In genomic region chr15:46709461-46709860, GRCh38 we compare ENCODE assay signal across 24 cellular contexts.
"Had no signal": no experiment of that assay in that cellular context is flagged by ENCODE, and none has a peak within 500 bp of the region (broad histone marks: within the 10 kb centered on the region; RNA-seq: fewer than 3 reads in every experiment).

No MANE protein-coding gene starts in this region.

- H3K4me1 ChIP-seq: adrenal gland, body of pancreas, breast epithelium, Peyer's patch had no signal

- H3K27me3 ChIP-seq: adrenal gland, body of pancreas, breast epithelium, Peyer's patch had no signal

- H3K36me3 ChIP-seq: adrenal gland, breast epithelium, Peyer's patch had no signal

- H3K4me3 ChIP-seq: adrenal gland, body of pancreas, breast epithelium, Peyer's patch had no signal

- DNase-seq: activated CD4-positive, alpha-beta T cell treated with anti-CD3 and anti-CD28 coated beads, Interleukin-2, amount 10 ng/mL, durations not matched to agents 24 days and 14 days; activated CD4-positive, alpha-beta T cell treated with anti-CD3 and anti-CD28 coated beads, Interleukin-2, amount 50 U/mL, for 4 hours; activated CD8-positive, alpha-beta T cell treated with anti-CD3 and anti-CD28 coated beads, Interleukin-2, amount 10 ng/mL, durations not matched to agents 7 days and 5 days; activated gamma-delta T cell; activated naive CD4-positive, alpha-beta T cell treated with Interleukin-2 at 50 U/mL for 16 hours; activated T-cell treated with anti-CD3 and anti-CD28 coated beads, Interleukin-2, amount 50 U/mL, for 24 hours; adrenal gland; NCI-H1105; NCI-H1417 treated with DMSO at 0.1 percent for 48 hours; NCI-H187 treated with DMSO at 0.1 percent for 48 hours; NCI-H2081; NCI-H2171 treated with DMSO at 0.1 percent for 48 hours; NCI-H2227 treated with DMSO at 0.1 percent for 48 hours; NCI-H446; NCI-H510A treated with DMSO at 0.1 percent for 48 hours; NCI-H526 treated with DMSO at 0.1 percent for 48 hours; NCI-H82; PC-3; Peyer's patch; SIG-M5; SW 1271 had no signal

- H3K9me3 ChIP-seq: adrenal gland, body of pancreas, breast epithelium, Peyer's patch had no signal

- H3K27ac ChIP-seq: adrenal gland, body of pancreas, breast epithelium, Peyer's patch, RWPE1 had no signal
